ENCODE assay signal across 18 cellular contexts in the genomic region with DNA sequence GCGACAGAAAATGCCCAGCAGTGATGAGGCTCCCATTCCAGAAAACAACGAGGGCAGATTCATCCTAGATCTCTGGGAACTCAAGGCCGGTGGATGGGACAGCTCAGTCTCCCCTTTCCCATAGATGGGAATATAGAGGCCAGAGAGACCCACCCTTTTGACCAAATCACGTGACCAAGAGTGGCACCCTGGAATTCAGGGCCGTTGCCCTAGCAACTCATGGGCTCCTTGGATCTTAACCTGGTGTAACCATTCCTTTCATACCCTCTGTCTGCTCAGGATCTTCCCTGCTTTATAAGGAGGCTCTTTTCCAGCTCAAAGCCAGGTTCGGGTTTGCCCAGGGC. TPM values are rescaled to one million over a fixed set of nuclear protein-coding genes. Genes with fewer than 3 reads are reported as not detected.
DNase-seq lines count a peak whose midpoint lies in the region; ATAC-seq, FAIRE-seq and TF ChIP-seq lines count a peak whose summit lies in the region.
"Had no signal": no experiment of that assay in that cellular context is flagged by ENCODE, and none has a peak within 500 bp of the region (broad histone marks: within the 10 kb centered on the region; RNA-seq: fewer than 3 reads in every experiment).

No MANE protein-coding gene starts in this region.

- DNase-seq in activated naive CD4-positive, alpha-beta T cell treated with anti-CD3 and anti-CD28 coated beads, Interleukin-2, amount 50 U/mL, for 72 hours (ENCODE audit: low spot score in 2 of 2): no peak
- no peak for DNase-seq in HepG2 (ENCODE audit: low spot score)
- no peak for DNase-seq in transverse colon
- no peak for DNase-seq in NCI-H524 (lab: John Stamatoyannopoulos, UW)
- no peak for DNase-seq in GM13977 (ENCODE audit: low spot score)
- DNase-seq: activated gamma-delta T cell treated with Interleukin-2 at 50 U/mL for 16 hours, HFFc6, islet precursor cell, naive B cell, NCI-H187, NCI-H774, uterus had no signal

- no peaks in the 10 kb centered on the region for H3K36me3 Mint-ChIP-seq in activated naive CD4-positive, alpha-beta T cell treated with anti-CD3 and anti-CD28 coated beads, Interleukin-2, amount 50 U/mL, for 24 hours
- no peaks in the 10 kb centered on the region for H3K36me3 Mint-ChIP-seq in activated naive CD4-positive, alpha-beta T cell treated with anti-CD3 and anti-CD28 coated beads, Interleukin-2, amount 50 U/mL, for 72 hours
- H3K36me3 Mint-ChIP-seq in activated T-helper 17 cell treated with anti-CD3 and anti-CD28 coated beads, Interleukin-2, amount 50 U/mL, for 72 hours (ENCODE audit: low read depth): no peaks in the 10 kb centered on the region
- H3K36me3 Mint-ChIP-seq: naive B cell had no signal

- peaks cover 4% of the 10 kb centered on the region for H3K79me2 ChIP-seq in HepG2 (ENCODE audit: insufficient read depth, low read length)

- peak overlapping the region; percentile 79; the same call in 1 of the 2 replicates for H3K9ac ChIP-seq in HepG2 (ENCODE audit: insufficient read depth, low read depth, low read length)

- WGBS in HepG2 (ENCODE audit: low lambda C conversion rate): 24% methylated on average over 4 of the region's 6 CpGs
- WGBS in transverse colon (ENCODE audit: low coverage in 1 of 2), 2 donors: 76% methylated on average over 6 of the region's 6 CpGs; no CpG with 5 or more reads in 1 of the 2 donors

- H3K27me3 ChIP-seq in HepG2 (ENCODE audit: control insufficient read depth in 1 of 2, insufficient read depth in 2 of 2, low read length in 2 of 2): no peaks in the 10 kb centered on the region
- H3K27me3 ChIP-seq in transverse colon: peaks cover 3% of the 10 kb centered on the region
- H3K27me3 ChIP-seq: uterus had no signal

- POLR2A ChIA-PET in HepG2 (lab: Yijun Ruan, JAX): interaction anchor here (1.2 to 5.7 kb wide), 4 partner anchors 10 to 26 kb away, joined by 4 to 31 read pairs (median 12); no protein-coding TSS in a partner anchor

- TF ChIP-seq CTCF in HepG2 (CRISPR knock-in tag; IDR thresholded peaks at IDR 0.05) (no peak), transverse colon (IDR thresholded peaks at IDR 0.05) (no peak), GM13977 (IDR thresholded peaks at IDR 0.05; ENCODE audit: extremely low read depth, insufficient read depth, missing control alignments) (no peak)

- no peak for TF ChIP-seq POLR2A in HepG2 (IDR thresholded peaks at IDR 0.05; ENCODE audit: insufficient read depth in 1 of 2, low read depth in 2 of 2, low read length in 2 of 2)
- TF ChIP-seq POLR2A in transverse colon (IDR thresholded peaks at IDR 0.05): no peak

- H3K4me2 ChIP-seq in HepG2 (ENCODE audit: low read depth, low read length): peak overlapping the region; percentile 89

- BruUV-seq in HepG2 (replicated peaks; lab: Mats Ljungman, UMichigan): TSS peak; percentile 69

- H3K27ac ChIP-seq in HepG2 (ENCODE audit: extremely low read length, insufficient read depth, low read length): peak overlapping the region; percentile 75
- peak overlapping the region; percentile 35 to 57 (median 48) for H3K27ac ChIP-seq in transverse colon
- H3K27ac ChIP-seq: SK-N-MC had no signal

- no peaks in the 10 kb centered on the region for H3K9me3 Mint-ChIP-seq in activated naive CD4-positive, alpha-beta T cell treated with anti-CD3 and anti-CD28 coated beads, Interleukin-2, amount 50 U/mL, for 24 hours
- H3K9me3 Mint-ChIP-seq in activated naive CD4-positive, alpha-beta T cell treated with anti-CD3 and anti-CD28 coated beads, Interleukin-2, amount 50 U/mL, for 72 hours: no peaks in the 10 kb centered on the region
- no peaks in the 10 kb centered on the region for H3K9me3 Mint-ChIP-seq in activated T-helper 17 cell treated with anti-CD3 and anti-CD28 coated beads, Interleukin-2, amount 50 U/mL, for 72 hours
- H3K9me3 Mint-ChIP-seq: HFFc6 had no signal

- peaks cover 99% of the 10 kb centered on the region for H3K4me1 ChIP-seq in HepG2 (ENCODE audit: insufficient read depth, low read length)
- no peaks in the 10 kb centered on the region for H3K4me1 ChIP-seq in transverse colon
- H3K4me1 ChIP-seq: uterus had no signal

- H3K36me3 ChIP-seq in HepG2 (replicated peaks in 1 of 2; ENCODE audit: control insufficient read depth in 1 of 2, insufficient read depth in 2 of 2, low read length in 2 of 2): no peaks in the 10 kb centered on the region
- H3K36me3 ChIP-seq in transverse colon: no peaks in the 10 kb centered on the region
- H3K36me3 ChIP-seq: uterus had no signal

- peaks cover 6% of the 10 kb centered on the region for H3K4me1 Mint-ChIP-seq in activated naive CD4-positive, alpha-beta T cell treated with anti-CD3 and anti-CD28 coated beads, Interleukin-2, amount 50 U/mL, for 24 hours
- peaks cover 14% of the 10 kb centered on the region for H3K4me1 Mint-ChIP-seq in activated T-helper 17 cell treated with anti-CD3 and anti-CD28 coated beads, Interleukin-2, amount 50 U/mL, for 72 hours

- H2AFZ ChIP-seq in HepG2 (ENCODE audit: low read length): no peak overlapping the region

- in situ Hi-C loops in HepG2 (cut with HindIII; ENCODE audit: extremely low pct_ligation_motif_present, low pct_unique_long_range_greater_than_20kb): no loop called here
- in situ Hi-C loops in transverse colon (cut with MboI; ENCODE audit: low pct_ligation_motif_present in 1 of 4, low pct_unique_long_range_greater_than_20kb in 1 of 4, low sequenced_read_pairs in 3 of 4): loop anchor here in 2 of 4 donors (25.0 kb wide), 1 partner anchor 225 kb away; no protein-coding TSS in a partner anchor
- in situ Hi-C loops in GM13977 (cut with MboI; ENCODE audit: low pct_unique_long_range_greater_than_20kb, low sequenced_read_pairs, unreplicated experiment): no loop called here

- ATAC-seq in activated naive CD4-positive, alpha-beta T cell treated with anti-CD3 and anti-CD28 coated beads, Interleukin-2, amount 50 U/mL, for 72 hours: no peak
- ATAC-seq in activated T-helper 17 cell treated with anti-CD3 and anti-CD28 coated beads, Interleukin-2, amount 50 U/mL, for 72 hours (replicated peaks): no peak
- peak; percentile 6; the same call in 2 of the 3 replicates for ATAC-seq in HepG2
- no peak for ATAC-seq in HG02870 (IDR thresholded peaks at IDR 0.05; ENCODE audit: unreplicated experiment)

- intact Hi-C loops in HepG2 (cut with micrococcal nuclease; ENCODE audit: unreplicated experiment): no loop called here
- intact Hi-C loops in transverse colon (cut with DNase I; ENCODE audit: low total_unique reads): no loop called here

- no peak for TF ChIP-seq EP300 in HepG2 (IDR thresholded peaks at IDR 0.05; ENCODE audit: low read depth in 2 of 2, low read length in 2 of 2)
- TF ChIP-seq EP300 in HepG2 (CRISPR knock-in tag; IDR thresholded peaks at IDR 0.05; ENCODE audit: borderline replicate concordance): no peak
- TF ChIP-seq EP300 in transverse colon (IDR thresholded peaks at IDR 0.05; ENCODE audit: low read depth): no peak

- no peaks in the 10 kb centered on the region for H3K27me3 Mint-ChIP-seq in activated naive CD4-positive, alpha-beta T cell treated with anti-CD3 and anti-CD28 coated beads, Interleukin-2, amount 50 U/mL, for 24 hours
- no peaks in the 10 kb centered on the region for H3K27me3 Mint-ChIP-seq in activated T-helper 17 cell treated with anti-CD3 and anti-CD28 coated beads, Interleukin-2, amount 50 U/mL, for 72 hours

- TF ChIP-seq RAD21 in HepG2 (CRISPR knock-in tag; IDR thresholded peaks at IDR 0.05): no peak

- H3K27ac Mint-ChIP-seq in activated naive CD4-positive, alpha-beta T cell treated with anti-CD3 and anti-CD28 coated beads, Interleukin-2, amount 50 U/mL, for 24 hours: no peak overlapping the region
- H3K27ac Mint-ChIP-seq in activated naive CD4-positive, alpha-beta T cell treated with anti-CD3 and anti-CD28 coated beads, Interleukin-2, amount 50 U/mL, for 72 hours: peak overlapping the region in 1 of 2 donors; percentile 79
- peak overlapping the region; percentile 78 for H3K27ac Mint-ChIP-seq in activated T-helper 17 cell treated with anti-CD3 and anti-CD28 coated beads, Interleukin-2, amount 50 U/mL, for 72 hours
- H3K27ac Mint-ChIP-seq: HFFc6 had no signal

- H3K4me3 Mint-ChIP-seq in activated naive CD4-positive, alpha-beta T cell treated with anti-CD3 and anti-CD28 coated beads, Interleukin-2, amount 50 U/mL, for 24 hours: peak overlapping the region; percentile 26
- H3K4me3 Mint-ChIP-seq in activated T-helper 17 cell treated with anti-CD3 and anti-CD28 coated beads, Interleukin-2, amount 50 U/mL, for 72 hours: peak overlapping the region; percentile 69
- H3K4me3 Mint-ChIP-seq: HFFc6, naive B cell had no signal

- H4K20me1 ChIP-seq in HepG2 (ENCODE audit: insufficient read depth, low read length): no peaks in the 10 kb centered on the region

- no peaks in the 10 kb centered on the region for H3K9me3 ChIP-seq in HepG2 (ENCODE audit: low read length)
- H3K9me3 ChIP-seq in transverse colon: no peaks in the 10 kb centered on the region
- H3K9me3 ChIP-seq: uterus had no signal

- CTCF ChIA-PET in HepG2 (lab: Yijun Ruan, JAX; ENCODE audit: low intra/inter-chr PET ratio, low total read pairs): no interaction called here

- no peak for FAIRE-seq in HepG2 (lab: Jason Lieb, UNC)

- peak overlapping the region; percentile 63 to 80 (median 79) for H3K4me3 ChIP-seq in HepG2 (replicated peaks in 1 of 3; ENCODE audit: insufficient read depth in 1 of 3, low read depth in 2 of 3, low read length in 3 of 3)
- no peak overlapping the region for H3K4me3 ChIP-seq in transverse colon
- H3K4me3 ChIP-seq: SK-N-MC, uterus had no signal

RNA-seq across cellular contexts. Expression of gene LRTM2, which starts 8.4 kb away (rescaled TPM):
- not detected for total RNA-seq in activated naive CD4-positive, alpha-beta T cell treated with anti-CD3 and anti-CD28 coated beads, Interleukin-2, amount 50 U/mL, for 72 hours
- not detected for total RNA-seq in activated T-helper 17 cell treated with anti-CD3 and anti-CD28 coated beads, Interleukin-2, amount 50 U/mL, for 72 hours
- not detected in 2 replicates for total RNA-seq in HepG2 (2016; rRNA removed; fragmentation: Illumina TruSeq; extraction: Trizol)
- not detected in 2 replicates for total RNA-seq in HepG2 (2016; cell fraction: cytosol; rRNA removed; fragmentation: Illumina TruSeq; extraction: Trizol; ENCODE audit: low read depth)
- total RNA-seq in HepG2 (2016; cell fraction: insoluble cytoplasmic fraction; rRNA removed; fragmentation: Illumina TruSeq; extraction: Trizol): not detected in 2 replicates
- total RNA-seq in HepG2 (2016; cell fraction: membrane; rRNA removed; fragmentation: Illumina TruSeq; extraction: Trizol): not detected in 2 replicates
- total RNA-seq in HepG2 (2016; cell fraction: nucleus; rRNA removed; fragmentation: Illumina TruSeq; extraction: Trizol): not detected in 2 replicates
- 0.09 and 0.17 TPM in 2 replicates for polyA plus RNA-seq in HepG2 (2011; rRNA removed)
- 0.09 TPM in 2 replicates for polyA plus RNA-seq in HepG2 (2011; cell fraction: cytosol; rRNA removed)
- 0.39 and 0.76 TPM in 2 replicates for polyA plus RNA-seq in HepG2 (2011; cell fraction: nucleus; rRNA removed)
- polyA plus RNA-seq in HepG2 (2012): 0.16 and 0.17 TPM in 2 replicates
- not detected in 2 replicates for polyA plus RNA-seq in HepG2 (2016; cell fraction: cytosol; fragmentation: Illumina TruSeq; extraction: Trizol; ENCODE audit: low read depth)
- polyA plus RNA-seq in HepG2 (2016; cell fraction: insoluble cytoplasmic fraction; fragmentation: Illumina TruSeq; extraction: Trizol; ENCODE audit: low read depth): not detected in 2 replicates
- polyA plus RNA-seq in HepG2 (2016; cell fraction: membrane; fragmentation: Illumina TruSeq; extraction: Trizol; ENCODE audit: low read depth): not detected in 2 replicates
- polyA plus RNA-seq in HepG2 (2016; cell fraction: nucleus; fragmentation: Illumina TruSeq; extraction: Trizol; ENCODE audit: insufficient read depth, low read depth): not detected in 2 replicates
- polyA minus RNA-seq in HepG2 (2011; rRNA and poly(A)+ RNA removed; ENCODE audit: low replicate concordance): 0.40 TPM in 1 of 2 replicates, not detected in the other
- polyA minus RNA-seq in HepG2 (2011; cell fraction: cytosol; rRNA and poly(A)+ RNA removed): not detected in 2 replicates
- not detected in 2 replicates for polyA minus RNA-seq in HepG2 (2011; cell fraction: nucleus; rRNA and poly(A)+ RNA removed)
- total RNA-seq in transverse colon: not detected
- total RNA-seq: HFFc6, IMR-90, sciatic nerve, uterus had no signal
- polyA plus RNA-seq: IMR-90 had no signal

Comparison
In these comparisons a context has a peak if more than half of its experiments do, and no peak if none do; other contexts are left out.
1. H3K4me3 ChIP-seq: peak in HepG2 (3 of 3); none in transverse colon (0 of 4).